ENCODE assay signal across 8 cellular contexts in genomic region chr4:168514249-168514852, GRCh38. TPM values are rescaled to one million over a fixed set of nuclear protein-coding genes. Genes with fewer than 3 reads are reported as not detected.
DNase-seq lines count a peak whose midpoint lies in the region; ATAC-seq lines count a peak whose summit lies in the region.

No MANE protein-coding gene starts in this region.

- peaks cover 17% of the 10 kb centered on the region for H3K4me1 ChIP-seq in CD4-positive, CD25-positive, alpha-beta regulatory T cell (ENCODE audit: control insufficient read depth, insufficient read depth, low read length, poor library complexity, severe bottlenecking)
- no peaks in the 10 kb centered on the region for H3K4me1 ChIP-seq in Karpas-422 (ENCODE audit: low read length)

- H3K36me3 ChIP-seq in CD4-positive, CD25-positive, alpha-beta regulatory T cell (ENCODE audit: control insufficient read depth, insufficient read depth, low read length), result no peaks in the 10 kb centered on the region
- H3K36me3 ChIP-seq in Karpas-422 (ENCODE audit: insufficient read depth, low read length), result no peaks in the 10 kb centered on the region

- H3K4me1 Mint-ChIP-seq in CD4-positive, CD25-positive, alpha-beta regulatory T cell, result peaks cover 4 to 28% (median 21%) of the 10 kb centered on the region in 4 donors

- DNase-seq in CD4-positive, CD25-positive, alpha-beta regulatory T cell, result peak in 2 of 3 donors; percentile 31 to 60
- peak; percentile 55 for DNase-seq in Karpas-422
- DNase-seq in amniotic stem cell (lab: John Stamatoyannopoulos, UW), result peak; percentile 32
- peak; percentile 44 to 68 for DNase-seq in lung microvascular endothelial cell (ENCODE audit: low read depth in 2 of 2)
- no peak for DNase-seq in DMS153 treated with DMSO at 0.1 percent for 48 hours (lab: John Stamatoyannopoulos, UW; ENCODE audit: unreplicated experiment)
- DNase-seq in OCI-M2 (lab: John Stamatoyannopoulos, UW; ENCODE audit: unreplicated experiment), result no peak

- H3K4me3 ChIP-seq in CD4-positive, CD25-positive, alpha-beta regulatory T cell (ENCODE audit: low read depth, low read length), result no peak overlapping the region
- H3K4me3 ChIP-seq in Karpas-422 (ENCODE audit: low read length), result no peak overlapping the region

- H3K27ac Mint-ChIP-seq in CD4-positive, CD25-positive, alpha-beta regulatory T cell, result peak overlapping the region in 1 of 3 donors; percentile 52

- H3K27me3 Mint-ChIP-seq in CD4-positive, CD25-positive, alpha-beta regulatory T cell, result peaks cover 5% of the 10 kb centered on the region

- no peaks in the 10 kb centered on the region for H3K36me3 Mint-ChIP-seq in CD4-positive, CD25-positive, alpha-beta regulatory T cell

- H4K20me1 ChIP-seq in Karpas-422 (ENCODE audit: insufficient read depth, low read depth, low read length), result no peaks in the 10 kb centered on the region

- peaks cover 2% of the 10 kb centered on the region for H3K27me3 ChIP-seq in CD4-positive, CD25-positive, alpha-beta regulatory T cell (ENCODE audit: control insufficient read depth, insufficient read depth, low read length)
- no peaks in the 10 kb centered on the region for H3K27me3 ChIP-seq in Karpas-422 (ENCODE audit: low read length)

- H3K9me3 Mint-ChIP-seq in CD4-positive, CD25-positive, alpha-beta regulatory T cell, result no peaks in the 10 kb centered on the region

- H2AFZ ChIP-seq in Karpas-422 (ENCODE audit: low read length), result no peak overlapping the region

- no peak overlapping the region for H3K4me2 ChIP-seq in Karpas-422 (ENCODE audit: low read depth, low read length, poor library complexity, severe bottlenecking)

- H3K9me2 ChIP-seq in Karpas-422 (replicated peaks; ENCODE audit: insufficient read depth, low read length), result no peaks in the 10 kb centered on the region

- H3K9me3 ChIP-seq in CD4-positive, CD25-positive, alpha-beta regulatory T cell (ENCODE audit: control insufficient read depth in 2 of 2, low read length in 2 of 2), result no peaks in the 10 kb centered on the region
- H3K9me3 ChIP-seq in Karpas-422 (ENCODE audit: low read length), result no peaks in the 10 kb centered on the region

- H3K9ac ChIP-seq in Karpas-422 (ENCODE audit: low read length), result no peak overlapping the region

- H3K79me2 ChIP-seq in Karpas-422 (ENCODE audit: low read length), result no peaks in the 10 kb centered on the region

- ATAC-seq in CD4-positive, CD25-positive, alpha-beta regulatory T cell (ENCODE audit: low read depth in 2 of 2), result no peak
- ATAC-seq in GM21528 (IDR thresholded peaks at IDR 0.05; ENCODE audit: low FRiP score, unreplicated experiment) (no peak), GM18858 (IDR thresholded peaks at IDR 0.05; ENCODE audit: unreplicated experiment) (no peak)

- no peak overlapping the region for H3K27ac ChIP-seq in CD4-positive, CD25-positive, alpha-beta regulatory T cell (ENCODE audit: insufficient read depth, low read length, poor library complexity, severe bottlenecking)
- H3K27ac ChIP-seq in Karpas-422 (ENCODE audit: low read length), result no peak overlapping the region

- peak overlapping the region in 1 of 4 donors; percentile 46 for H3K4me3 Mint-ChIP-seq in CD4-positive, CD25-positive, alpha-beta regulatory T cell

RNA-seq across cellular contexts. Expression of gene PALLD, which starts 17.5 kb away (rescaled TPM):
- 1.9 TPM for total RNA-seq in CD4-positive, CD25-positive, alpha-beta regulatory T cell
- polyA plus RNA-seq in CD4-positive, CD25-positive, alpha-beta regulatory T cell, result 1 to 10 TPM in 1 of 4 donors, under 1 TPM in 2, not detected in 1; 0.37 to 1.0 (median 0.48) TPM
- 0.32 and 0.71 TPM in 2 replicates for total RNA-seq in Karpas-422 (2014; rRNA removed; shearing (Covaris generic); ENCODE audit: low replicate concordance)
- total RNA-seq in lung microvascular endothelial cell, result 8.1 and 13.7 TPM in 2 replicates

RNA-seq across cellular contexts. Expression of gene DDX60L, which starts 34.1 kb away (rescaled TPM):
- 69.0 TPM for total RNA-seq in CD4-positive, CD25-positive, alpha-beta regulatory T cell
- polyA plus RNA-seq in CD4-positive, CD25-positive, alpha-beta regulatory T cell, result 10 to 100 TPM; 20.6 to 28.8 (median 26.6) TPM
- total RNA-seq in Karpas-422 (2014; rRNA removed; shearing (Covaris generic); ENCODE audit: low replicate concordance), result 4.8 and 22.4 TPM in 2 replicates
- 12.4 and 21.0 TPM in 2 replicates for total RNA-seq in lung microvascular endothelial cell

Comparison
In these comparisons a context has a peak if more than half of its experiments do, and no peak if none do; other contexts are left out.
1. DNase-seq: peak in CD4-positive, CD25-positive, alpha-beta regulatory T cell (2 of 3), Karpas-422 (single experiment), amniotic stem cell (single experiment) and lung microvascular endothelial cell (2 of 2); none in DMS153 treated with DMSO at 0.1 percent for 48 hours (single experiment) and OCI-M2 (single experiment).